ENCODE assay signal across 19 cellular contexts in the genomic region with DNA sequence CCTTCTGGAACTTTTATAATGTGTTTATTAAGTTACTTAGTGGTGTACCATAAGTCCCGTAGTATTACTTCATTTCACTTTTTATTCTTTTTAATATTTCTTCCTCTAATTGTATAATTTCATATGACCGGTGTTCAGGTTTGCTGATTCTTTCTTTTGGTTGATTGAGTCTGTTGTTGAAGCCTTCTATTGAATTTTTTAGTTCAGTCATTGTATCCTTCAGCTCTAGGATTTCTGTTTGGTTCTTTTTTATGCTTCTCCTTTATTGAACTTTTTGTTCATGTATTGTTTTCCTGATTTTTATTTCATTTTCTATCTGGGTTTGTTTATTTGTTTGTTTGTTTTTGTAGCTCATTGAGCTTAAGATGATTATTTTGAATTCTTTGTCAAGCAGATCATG. TPM values are rescaled to one million over a fixed set of nuclear protein-coding genes. Genes with fewer than 3 reads are reported as not detected.
DNase-seq lines count a peak whose midpoint lies in the region; ATAC-seq, FAIRE-seq and TF ChIP-seq lines count a peak whose summit lies in the region.
"Had no signal": no experiment of that assay in that cellular context is flagged by ENCODE, and none has a peak within 500 bp of the region (broad histone marks: within the 10 kb centered on the region; RNA-seq: fewer than 3 reads in every experiment).

No MANE protein-coding gene starts in this region.

- ATAC-seq in GM19395 (IDR thresholded peaks at IDR 0.05; ENCODE audit: unreplicated experiment) = no peak
- no peak for ATAC-seq in HG03442 (IDR thresholded peaks at IDR 0.05; ENCODE audit: unreplicated experiment)
- no peak for ATAC-seq in right cardiac atrium
- ATAC-seq: GM23338 had no signal

- DNase-seq in GM19239 (ENCODE audit: insufficient read length, low spot score) (no peak), OCI-LY7 (ENCODE audit: low spot score) (peak; percentile 23), choroid plexus epithelial cell (ENCODE audit: low read depth) (peak; percentile 7), right cardiac atrium (no peak), sigmoid colon (no peak)
- DNase-seq: CD4-positive, alpha-beta memory T cell; DMS153; DMS79 treated with DMSO at 0.1 percent for 48 hours; EL; GDM1; H7; KG1 had no signal

- H3K9me2 ChIP-seq in OCI-LY7 (ENCODE audit: insufficient read depth, low read length) = no peaks in the 10 kb centered on the region

- no peak overlapping the region for H3K4me3 ChIP-seq in OCI-LY7 (ENCODE audit: low read depth, low read length, poor library complexity, severe bottlenecking)
- no peak overlapping the region for H3K4me3 ChIP-seq in choroid plexus epithelial cell (ENCODE audit: low read depth, low read length)
- H3K4me3 ChIP-seq in right cardiac atrium (ENCODE audit: low read length) = no peak overlapping the region
- no peak overlapping the region for H3K4me3 ChIP-seq in sigmoid colon
- H3K4me3 ChIP-seq: GM23338 had no signal

- peaks cover 27% of the 10 kb centered on the region for H3K79me2 ChIP-seq in OCI-LY7 (ENCODE audit: insufficient read depth, low read depth, low read length)

- H3K36me3 ChIP-seq in OCI-LY7 (ENCODE audit: insufficient read depth, low read length) = peaks cover 22% of the 10 kb centered on the region
- peaks cover 0 to 7% (median 0%) of the 10 kb centered on the region in 4 donors for H3K36me3 ChIP-seq in sigmoid colon

- CTCF ChIA-PET in OCI-LY7 (lab: Charles Lee; ENCODE audit: unreplicated experiment) = no interaction called here

- H3K27me3 ChIP-seq in right cardiac atrium (ENCODE audit: control insufficient read depth, insufficient read depth) (no peaks in the 10 kb centered on the region), sigmoid colon (no peaks in the 10 kb centered on the region)

- H2AFZ ChIP-seq in OCI-LY7 (ENCODE audit: low read length) = no peak overlapping the region
- H2AFZ ChIP-seq: GM23338 had no signal

- POLR2A ChIA-PET in OCI-LY7 (lab: Charles Lee) = interaction anchor here (1.0 kb wide), 1 partner anchor 9 kb away, joined by 3 read pairs; a partner anchor contains a TSS

- peaks cover 35% of the 10 kb centered on the region; the same call in 1 of the 2 replicates for H3K9me3 ChIP-seq in OCI-LY7 (ENCODE audit: low read length)
- peaks cover 4% of the 10 kb centered on the region for H3K9me3 ChIP-seq in right cardiac atrium (ENCODE audit: control insufficient read depth, low read length)
- H3K9me3 ChIP-seq in sigmoid colon = peaks cover 0 to 8% (median 0%) of the 10 kb centered on the region in 4 donors

- intact Hi-C loops in OCI-LY7 (cut with micrococcal nuclease; ENCODE audit: unreplicated experiment) (no loop called here), right cardiac atrium (cut with DNase I) (no loop called here), sigmoid colon (cut with DNase I) (no loop called here)

- no TSS peak for BruUV-seq in OCI-LY7 (replicated peaks; lab: Mats Ljungman, UMichigan)

- 96% methylated on average over 2 of the region's 2 CpGs for WGBS in right cardiac atrium
- whole genome bisulfite sequencing in sigmoid colon, 2 donors = 95 to 98% methylated on average over 2 of the region's 2 CpGs

- no peak overlapping the region for H3K4me2 ChIP-seq in OCI-LY7 (ENCODE audit: low read length)
- H3K4me2 ChIP-seq: GM23338 had no signal

- TF ChIP-seq EP300 in sigmoid colon (IDR thresholded peaks at IDR 0.05) = no peak

- H3K27ac ChIP-seq in OCI-LY7 (ENCODE audit: low read depth, low read length, poor library complexity, severe bottlenecking) (no peak overlapping the region), right cardiac atrium (ENCODE audit: low read length) (no peak overlapping the region), sigmoid colon (no peak overlapping the region)
- H3K27ac ChIP-seq: C4-2B, HL-60 had no signal

- no peaks in the 10 kb centered on the region for H3K4me1 ChIP-seq in OCI-LY7 (ENCODE audit: insufficient read depth, low read length, poor library complexity, severe bottlenecking)
- H3K4me1 ChIP-seq in right cardiac atrium (ENCODE audit: control insufficient read depth, insufficient read depth, low read length) = no peaks in the 10 kb centered on the region
- no peaks in the 10 kb centered on the region for H3K4me1 ChIP-seq in sigmoid colon

- TF ChIP-seq CTCF in OCI-LY7 (conservative IDR thresholded peaks at IDR 0.05; ENCODE audit: low read length) = no peak
- no peak for TF ChIP-seq CTCF in choroid plexus epithelial cell (conservative IDR thresholded peaks at IDR 0.05; ENCODE audit: low read depth, low read length)
- TF ChIP-seq CTCF in sigmoid colon (IDR thresholded peaks at IDR 0.05) = no peak

- no peak for TF ChIP-seq POLR2A in sigmoid colon (IDR thresholded peaks at IDR 0.05)

- peak; percentile 40 for FAIRE-seq in A204.1 (lab: Jason Lieb, UNC)
- FAIRE-seq in GM19239 (lab: Jason Lieb, UNC) = peak; percentile 78
- FAIRE-seq: D721Med had no signal

- H4K20me1 ChIP-seq in OCI-LY7 (ENCODE audit: insufficient read depth, low read length) = no peaks in the 10 kb centered on the region

RNA-seq across cellular contexts. Expression of a gene that starts 8.8 kb away (rescaled TPM):
- 27.9 and 29.2 TPM in 2 replicates for total RNA-seq in OCI-LY7 (2014; rRNA removed; shearing (Covaris generic))
- total RNA-seq in OCI-LY7 (2022) (32.4 and 41.0 TPM in 2 replicates), right cardiac atrium (10 to 100 TPM; 14.6 to 20.0 (median 19.6) TPM), sigmoid colon (10 to 100 TPM; 24.6 to 47.4 (median 30.1) TPM)
- polyA plus RNA-seq in right cardiac atrium (8.2 TPM), sigmoid colon (1 to 10 TPM; 3.9 to 6.5 (median 4.2) TPM)

RNA-seq across cellular contexts. Expression of a gene that starts 9.0 kb away (rescaled TPM):
- total RNA-seq in OCI-LY7 (2014; rRNA removed; shearing (Covaris generic)) = 11.0 and 12.6 TPM in 2 replicates
- total RNA-seq in OCI-LY7 (2022) (12.7 and 13.5 TPM in 2 replicates), right cardiac atrium (10 to 100 TPM; 27.2 to 32.0 (median 30.0) TPM), sigmoid colon (10 to 100 TPM; 42.8 to 68.8 (median 55.8) TPM)
- polyA plus RNA-seq in right cardiac atrium (22.5 TPM), sigmoid colon (10 to 100 TPM; 14.5 to 36.5 (median 34.2) TPM)

Comparison
In these comparisons a context has a peak if more than half of its experiments do, and no peak if none do; other contexts are left out.
1. DNase-seq: peak in OCI-LY7 (single experiment) and choroid plexus epithelial cell (single experiment); none in GM19239 (single experiment), right cardiac atrium (0 of 3) and sigmoid colon (single experiment).